Comparison of ENCODE assay signal across 1 cellular context in the genomic region with DNA sequence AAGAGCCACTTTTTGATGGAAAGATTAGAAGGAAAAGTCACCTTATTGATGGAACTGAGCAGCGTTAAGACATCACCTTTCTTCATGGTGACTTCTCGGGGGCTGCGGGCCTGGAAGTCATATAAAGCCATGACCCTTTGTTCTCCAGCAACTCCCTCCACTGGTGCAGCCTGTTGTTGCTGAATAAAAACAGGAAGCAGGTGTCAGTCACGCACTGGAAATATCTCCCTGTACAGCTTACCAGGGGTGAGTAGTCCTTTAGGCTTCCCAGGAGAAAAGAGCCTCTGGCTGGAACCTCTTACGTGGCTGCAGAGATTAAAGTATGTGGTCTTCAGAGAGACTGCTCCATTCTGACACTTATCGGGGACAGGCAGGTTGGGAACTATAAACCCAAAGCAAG.
TF ChIP-seq lines count a peak whose summit lies in the region.

No MANE protein-coding gene starts in this region.

TF ChIP-seq in H1, 55 proteins besides CTCF, POLR2A, EP300 and RAD21:
- TF ChIP-seq TAF7 (optimal IDR thresholded peaks at IDR 0.05; ENCODE audit: borderline replicate concordance, low read depth, low read length) (no peak), SIN3A (conservative IDR thresholded peaks at IDR 0.05 in 1 of 2, IDR thresholded peaks at IDR 0.05 in 1 of 2; ENCODE audit: low read depth in 1 of 2, low read length in 2 of 2) (no peak), SP4 (IDR thresholded peaks at IDR 0.05; ENCODE audit: low read length) (no peak), BRCA1 (IDR thresholded peaks at IDR 0.05; ENCODE audit: low read depth, low read length) (no peak), RXRA (IDR thresholded peaks at IDR 0.05; ENCODE audit: insufficient read depth, low read depth, low read length) (no peak), BCL11A (IDR thresholded peaks at IDR 0.05; ENCODE audit: low read depth in 2 of 2, low read length in 2 of 2) (no peak), POLR2AphosphoS5 (IDR thresholded peaks at IDR 0.05; ENCODE audit: low read depth, low read length) (no peak), GABPA (IDR thresholded peaks at IDR 0.05; ENCODE audit: borderline replicate concordance, insufficient read depth, low read length) (no peak), SIRT6 (IDR thresholded peaks at IDR 0.05; ENCODE audit: low read length) (no peak)
